In genomic region chr16:914453-914852, GRCh38 we compare ENCODE assay signal across 2 cellular contexts.
TF ChIP-seq lines count a peak whose summit lies in the region.

No MANE protein-coding gene starts in this region.

TF ChIP-seq in GM12878, 131 proteins besides CTCF, POLR2A, EP300 and RAD21:
- peak; percentile 37 for TF ChIP-seq PBX3 (IDR thresholded peaks at IDR 0.05; ENCODE audit: insufficient replicate concordance, low read depth, low read length)
- TF ChIP-seq MTA2 (IDR thresholded peaks at IDR 0.05; ENCODE audit: low read depth), result no peak
- TF ChIP-seq NBN (IDR thresholded peaks at IDR 0.05), result no peak
- no peak for TF ChIP-seq RUNX3 (IDR thresholded peaks at IDR 0.05; ENCODE audit: low read length)
- TF ChIP-seq SMC3 (IDR thresholded peaks at IDR 0.05; ENCODE audit: borderline replicate concordance, low read length), result no peak
- peak; percentile 97 for TF ChIP-seq BCL3 (IDR thresholded peaks at IDR 0.05; ENCODE audit: borderline replicate concordance, insufficient read depth, low read depth, low read length, poor library complexity, severe bottlenecking)
- no peak for TF ChIP-seq SREBF2 (IDR thresholded peaks at IDR 0.05; ENCODE audit: low read length)

TF ChIP-seq in HepG2, 621 proteins besides CTCF, POLR2A, EP300 and RAD21 (continued from another document):
- TF ChIP-seq ATF3 (CRISPR knock-in tag; IDR thresholded peaks at IDR 0.05), result no peak
- no peak for TF ChIP-seq KAT8 (CRISPR knock-in tag; IDR thresholded peaks at IDR 0.05)
- TF ChIP-seq ZNF496 (CRISPR knock-in tag; IDR thresholded peaks at IDR 0.05; ENCODE audit: insufficient replicate concordance), result no peak
- TF ChIP-seq WIZ (CRISPR knock-in tag; IDR thresholded peaks at IDR 0.05), result no peak
- TF ChIP-seq ZBTB39 (CRISPR knock-in tag; IDR thresholded peaks at IDR 0.05), result no peak
- no peak for TF ChIP-seq TCF12 (IDR thresholded peaks at IDR 0.05)
- no peak for TF ChIP-seq TCF12 (CRISPR knock-in tag; IDR thresholded peaks at IDR 0.05)
- TF ChIP-seq TERF1 (CRISPR knock-in tag; IDR thresholded peaks at IDR 0.05), result no peak
- no peak for TF ChIP-seq SRF (IDR thresholded peaks at IDR 0.05; ENCODE audit: low read depth, low read length)
- no peak for TF ChIP-seq XBP1 (CRISPR knock-in tag; IDR thresholded peaks at IDR 0.05)
